Comparison of ENCODE assay signal across 12 cellular contexts in genomic region chr4:121168865-121169281, GRCh38. TPM values are rescaled to one million over a fixed set of nuclear protein-coding genes. Genes with fewer than 3 reads are reported as not detected.
A peak's percentile ranks its signal among the peaks of the same experiment; 100 is the strongest.
DNase-seq lines count a peak whose midpoint lies in the region; ATAC-seq and TF ChIP-seq lines count a peak whose summit lies in the region.
"Had no signal": no experiment of that assay in that cellular context is flagged by ENCODE, and none has a peak within 500 bp of the region (broad histone marks: within the 10 kb centered on the region; RNA-seq: fewer than 3 reads in every experiment).

No MANE protein-coding gene starts in this region.

- peaks cover 23% of the 10 kb centered on the region for H3K4me1 Mint-ChIP-seq in CD14-positive monocyte
- peaks cover 53% of the 10 kb centered on the region for H3K4me1 Mint-ChIP-seq in activated naive CD4-positive, alpha-beta T cell treated with anti-CD3 and anti-CD28 coated beads for 36 hours (ENCODE audit: low read depth)

- intact Hi-C loops in CD14-positive monocyte (cut with micrococcal nuclease) = no loop called here
- intact Hi-C loops in activated naive CD4-positive, alpha-beta T cell treated with anti-CD3 and anti-CD28 coated beads for 36 hours (cut with micrococcal nuclease) = no loop called here

- TF ChIP-seq CTCF in CD14-positive monocyte (IDR thresholded peaks at IDR 0.05) = no peak

- H3K9me3 Mint-ChIP-seq in CD14-positive monocyte = no peaks in the 10 kb centered on the region
- H3K9me3 Mint-ChIP-seq in activated naive CD4-positive, alpha-beta T cell treated with anti-CD3 and anti-CD28 coated beads for 36 hours = no peaks in the 10 kb centered on the region
- H3K9me3 Mint-ChIP-seq: activated T-helper 2 cell treated with anti-CD3 and anti-CD28 coated beads, Interferon-gamma antibody, Interleukin-2, Interleukin-4, amounts not matched to agents 10 μg/mL and 5 μg/mL and 100 μg/mL, durations not matched to agents 14 hours and 24 hours and 36 hours had no signal

- DNase-seq in CD14-positive monocyte (ENCODE audit: low spot score) (peak; percentile 63), occipital lobe (lab: John Stamatoyannopoulos, UW) (no peak), NCI-H2081 (lab: John Stamatoyannopoulos, UW) (no peak), NCI-H2227 treated with DMSO at 0.1 percent for 48 hours (lab: John Stamatoyannopoulos, UW) (no peak)
- no peak for DNase-seq in activated naive CD4-positive, alpha-beta T cell treated with anti-CD3 and anti-CD28 coated beads for 36 hours
- DNase-seq: colonic mucosa, NCI-H748 treated with DMSO at 0.1 percent for 48 hours had no signal

- CTCF ChIA-PET in activated naive CD4-positive, alpha-beta T cell treated with anti-CD3 and anti-CD28 coated beads for 36 hours (lab: Charles Lee) = interaction anchor here (1.2 kb wide), 1 partner anchor 23 kb away, joined by 4 read pairs; no protein-coding TSS in a partner anchor

- no peak overlapping the region for H3K4me3 Mint-ChIP-seq in CD14-positive monocyte
- no peak overlapping the region for H3K4me3 Mint-ChIP-seq in activated naive CD4-positive, alpha-beta T cell treated with anti-CD3 and anti-CD28 coated beads for 36 hours

- H3K36me3 Mint-ChIP-seq in CD14-positive monocyte = peaks cover 0 to 2% of the 10 kb centered on the region in 2 donors
- no peaks in the 10 kb centered on the region for H3K36me3 Mint-ChIP-seq in activated naive CD4-positive, alpha-beta T cell treated with anti-CD3 and anti-CD28 coated beads for 36 hours (ENCODE audit: low read depth)

- H3K27me3 Mint-ChIP-seq in CD14-positive monocyte (ENCODE audit: low read depth in 3 of 3) = peaks cover 0 to 4% (median 1%) of the 10 kb centered on the region in 3 donors
- no peaks in the 10 kb centered on the region for H3K27me3 Mint-ChIP-seq in activated naive CD4-positive, alpha-beta T cell treated with anti-CD3 and anti-CD28 coated beads for 36 hours (ENCODE audit: low read depth)

- peak; percentile 88 for ATAC-seq in GM19025 (IDR thresholded peaks at IDR 0.05; ENCODE audit: low read depth, unreplicated experiment)
- ATAC-seq in HG02759 (IDR thresholded peaks at IDR 0.05; ENCODE audit: unreplicated experiment) = peak; percentile 79
- ATAC-seq in HG03575 (IDR thresholded peaks at IDR 0.05; ENCODE audit: extremely low read depth, insufficient number of reproducible peaks, low FRiP score, unreplicated experiment) = peak; percentile 59
- ATAC-seq: K562 had no signal

- peak overlapping the region; percentile 67 to 91 (median 77) for H3K27ac Mint-ChIP-seq in CD14-positive monocyte
- H3K27ac Mint-ChIP-seq in activated naive CD4-positive, alpha-beta T cell treated with anti-CD3 and anti-CD28 coated beads for 36 hours = no peak overlapping the region
- H3K27ac Mint-ChIP-seq: activated T-helper 2 cell treated with anti-CD3 and anti-CD28 coated beads, Interferon-gamma antibody, Interleukin-2, Interleukin-4, amounts not matched to agents 10 μg/mL and 5 μg/mL and 100 μg/mL, durations not matched to agents 14 hours and 24 hours and 36 hours had no signal

RNA-seq across cellular contexts. Expression of gene TNIP3, which starts 4.8 kb away (rescaled TPM):
- under 1 TPM in 1 of 2 donors, not detected in 1; 0.20 TPM for polyA plus RNA-seq in CD14-positive monocyte
- 0.47 TPM for total RNA-seq in occipital lobe
- total RNA-seq in activated naive CD4-positive, alpha-beta T cell treated with anti-CD3 and anti-CD28 coated beads for 36 hours = 1 to 10 TPM; 1.8 to 2.7 TPM
- polyA plus RNA-seq: K562 had no signal
